Comparison of ENCODE assay signal across 20 cellular contexts in the genomic region with DNA sequence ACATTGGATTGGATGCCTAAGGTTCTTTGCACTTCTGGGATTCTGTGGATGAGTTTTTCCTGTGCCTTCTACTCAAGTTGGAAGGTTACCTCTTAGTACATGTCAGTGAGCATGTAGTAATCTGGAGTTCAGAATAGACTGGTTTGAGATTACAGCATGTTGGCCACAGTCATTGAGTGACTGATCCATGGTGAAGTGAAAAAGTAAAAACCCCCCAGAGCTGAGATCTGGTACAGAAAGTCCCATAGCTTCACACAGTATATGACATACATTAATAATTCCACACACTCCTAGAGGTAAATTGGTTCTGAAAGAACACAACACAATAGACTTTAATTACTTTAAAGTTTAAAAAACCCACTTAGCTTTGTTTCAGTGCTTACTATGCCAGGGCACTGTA. TPM values are rescaled to one million over a fixed set of nuclear protein-coding genes. Genes with fewer than 3 reads are reported as not detected.
DNase-seq lines count a peak whose midpoint lies in the region; ATAC-seq, FAIRE-seq and TF ChIP-seq lines count a peak whose summit lies in the region.
"Had no signal": no experiment of that assay in that cellular context is flagged by ENCODE, and none has a peak within 500 bp of the region (broad histone marks: within the 10 kb centered on the region; RNA-seq: fewer than 3 reads in every experiment).

No MANE protein-coding gene starts in this region.

- CTCF ChIA-PET in activated CD4-positive, alpha-beta T cell treated with anti-CD3 and anti-CD28 coated beads for 36 hours (lab: Charles Lee), result interaction anchor here (0.8 to 1.2 kb wide), 3 partner anchors 15 to 154 kb away, joined by 3 to 10 read pairs (median 3); no protein-coding TSS in a partner anchor
- CTCF ChIA-PET in activated CD4-positive, alpha-beta T cell treated with anti-CD3 and anti-CD28 coated beads, Interleukin-2, amount 10 ng/mL, durations not matched to agents 7 days and 5 days (lab: Charles Lee), result no interaction called here

- intact Hi-C loops in activated CD4-positive, alpha-beta T cell treated with anti-CD3 and anti-CD28 coated beads for 36 hours (cut with DNase I, micrococcal nuclease), result no loop called here
- intact Hi-C loops in left ventricle myocardium inferior (cut with micrococcal nuclease), result no loop called here

- peak; percentile 77 for ATAC-seq in activated CD4-positive, alpha-beta T cell treated with anti-CD3 and anti-CD28 coated beads for 36 hours
- peak; percentile 53 for ATAC-seq in GM21515 (IDR thresholded peaks at IDR 0.05; ENCODE audit: unreplicated experiment)
- peak; percentile 69 for ATAC-seq in HG02973 (IDR thresholded peaks at IDR 0.05; ENCODE audit: unreplicated experiment)
- ATAC-seq in stimulated activated effector memory CD8-positive, alpha-beta T cell treated with anti-CD3 and anti-CD28 coated beads, Interleukin-12 subunit alpha, Interleukin-12 subunit beta, amount 100 ng/mL, for 72 hours, result peak; percentile 93
- ATAC-seq in HG02970 (IDR thresholded peaks at IDR 0.05; ENCODE audit: low FRiP score, unreplicated experiment), result no peak
- ATAC-seq: left colon had no signal

- no peak overlapping the region for H3K4me3 Mint-ChIP-seq in activated CD4-positive, alpha-beta T cell treated with anti-CD3 and anti-CD28 coated beads for 36 hours
- no peak overlapping the region for H3K4me3 Mint-ChIP-seq in activated CD4-positive, alpha-beta T cell treated with anti-CD3 and anti-CD28 coated beads, Interleukin-2, amount 10 ng/mL, durations not matched to agents 7 days and 5 days
- H3K4me3 Mint-ChIP-seq in stimulated activated effector memory CD8-positive, alpha-beta T cell treated with anti-CD3 and anti-CD28 coated beads, Interleukin-12 subunit alpha, Interleukin-12 subunit beta, amount 100 ng/mL, for 72 hours, result no peak overlapping the region
- H3K4me3 Mint-ChIP-seq: dendritic cell treated with granulocyte-macrophage colony-stimulating factor and Interleukin-4, amounts not matched to agents 40 ng/mL and 50 ng/mL, for 4 days had no signal

- H3K27me3 Mint-ChIP-seq in activated CD4-positive, alpha-beta T cell treated with anti-CD3 and anti-CD28 coated beads for 36 hours, result no peaks in the 10 kb centered on the region
- H3K27me3 Mint-ChIP-seq in activated CD4-positive, alpha-beta T cell treated with anti-CD3 and anti-CD28 coated beads, Interleukin-2, amount 10 ng/mL, durations not matched to agents 7 days and 5 days, result peaks cover 13% of the 10 kb centered on the region

- no peaks in the 10 kb centered on the region for H3K27me3 ChIP-seq in left ventricle myocardium inferior (ENCODE audit: low read depth)
- H3K27me3 ChIP-seq: thyroid gland had no signal

- no peak for FAIRE-seq in D721Med (lab: Jason Lieb, UNC)

- H3K4me1 Mint-ChIP-seq in activated CD4-positive, alpha-beta T cell treated with anti-CD3 and anti-CD28 coated beads for 36 hours, result peaks cover 11% of the 10 kb centered on the region
- H3K4me1 Mint-ChIP-seq in activated CD4-positive, alpha-beta T cell treated with anti-CD3 and anti-CD28 coated beads, Interleukin-2, amount 10 ng/mL, durations not matched to agents 7 days and 5 days, result peaks cover under 1% of the 10 kb centered on the region
- H3K4me1 Mint-ChIP-seq in stimulated activated effector memory CD8-positive, alpha-beta T cell treated with anti-CD3 and anti-CD28 coated beads, Interleukin-12 subunit alpha, Interleukin-12 subunit beta, amount 100 ng/mL, for 72 hours, result peaks cover 16% of the 10 kb centered on the region

- peaks cover 19% of the 10 kb centered on the region for H3K9me3 ChIP-seq in left ventricle myocardium inferior (replicated peaks)
- H3K9me3 ChIP-seq: thyroid gland had no signal

- H3K9me3 Mint-ChIP-seq in activated CD4-positive, alpha-beta T cell treated with anti-CD3 and anti-CD28 coated beads for 36 hours (ENCODE audit: low read depth), result peaks cover 8% of the 10 kb centered on the region
- H3K9me3 Mint-ChIP-seq in activated CD4-positive, alpha-beta T cell treated with anti-CD3 and anti-CD28 coated beads, Interleukin-2, amount 10 ng/mL, durations not matched to agents 7 days and 5 days, result peaks cover 10% of the 10 kb centered on the region
- H3K9me3 Mint-ChIP-seq in stimulated activated effector memory CD8-positive, alpha-beta T cell treated with anti-CD3 and anti-CD28 coated beads, Interleukin-12 subunit alpha, Interleukin-12 subunit beta, amount 100 ng/mL, for 72 hours, result no peaks in the 10 kb centered on the region

- no peak overlapping the region for H3K4me3 ChIP-seq in left ventricle myocardium inferior
- H3K4me3 ChIP-seq: thyroid gland had no signal

- H3K27ac Mint-ChIP-seq in activated CD4-positive, alpha-beta T cell treated with anti-CD3 and anti-CD28 coated beads for 36 hours, result peak overlapping the region; percentile 43
- no peak overlapping the region for H3K27ac Mint-ChIP-seq in activated CD4-positive, alpha-beta T cell treated with anti-CD3 and anti-CD28 coated beads, Interleukin-2, amount 10 ng/mL, durations not matched to agents 7 days and 5 days
- H3K27ac Mint-ChIP-seq in stimulated activated effector memory CD8-positive, alpha-beta T cell treated with anti-CD3 and anti-CD28 coated beads, Interleukin-12 subunit alpha, Interleukin-12 subunit beta, amount 100 ng/mL, for 72 hours, result peak overlapping the region; percentile 71
- H3K27ac Mint-ChIP-seq: dendritic cell treated with granulocyte-macrophage colony-stimulating factor and Interleukin-4, amounts not matched to agents 40 ng/mL and 50 ng/mL, for 4 days had no signal

- no peak for TF ChIP-seq CTCF in D721Med (IDR thresholded peaks at IDR 0.05; ENCODE audit: insufficient read depth, missing control alignments)
- no peak for TF ChIP-seq CTCF in left ventricle myocardium inferior (IDR thresholded peaks at IDR 0.05; ENCODE audit: borderline replicate concordance)

- no peak for DNase-seq in activated CD4-positive, alpha-beta T cell treated with anti-CD3 and anti-CD28 coated beads for 36 hours
- no peak for DNase-seq in activated CD4-positive, alpha-beta T cell treated with anti-CD3 and anti-CD28 coated beads, Interleukin-2, amount 10 ng/mL, durations not matched to agents 7 days and 5 days
- no peak for DNase-seq in stimulated activated effector memory CD8-positive, alpha-beta T cell treated with anti-CD3 and anti-CD28 coated beads, Interleukin-12 subunit alpha, Interleukin-12 subunit beta, amount 100 ng/mL, for 72 hours (ENCODE audit: low spot score in 2 of 2)
- DNase-seq in D721Med (ENCODE audit: insufficient read length, low spot score), result no peak
- DNase-seq in left ventricle myocardium inferior, result no peak
- DNase-seq: 8988T, Calu3, foreskin fibroblast, left colon, NCI-H1092, NCI-H2081 treated with DMSO at 0.1 percent for 48 hours, NCI-H524 treated with DMSO at 0.1 percent for 48 hours, OCI-M1, SHP77 treated with DMSO at 0.1 percent for 48 hours, T-helper 1 cell, thyroid gland had no signal

- H3K36me3 ChIP-seq in left ventricle myocardium inferior, result no peaks in the 10 kb centered on the region
- H3K36me3 ChIP-seq: thyroid gland had no signal

- no peaks in the 10 kb centered on the region for H3K4me1 ChIP-seq in left ventricle myocardium inferior
- H3K4me1 ChIP-seq: thyroid gland had no signal

- H3K36me3 Mint-ChIP-seq in activated CD4-positive, alpha-beta T cell treated with anti-CD3 and anti-CD28 coated beads for 36 hours (ENCODE audit: low read depth), result peaks cover 2% of the 10 kb centered on the region
- H3K36me3 Mint-ChIP-seq in activated CD4-positive, alpha-beta T cell treated with anti-CD3 and anti-CD28 coated beads, Interleukin-2, amount 10 ng/mL, durations not matched to agents 7 days and 5 days (ENCODE audit: low read depth), result peaks cover 6% of the 10 kb centered on the region
- no peaks in the 10 kb centered on the region for H3K36me3 Mint-ChIP-seq in stimulated activated effector memory CD8-positive, alpha-beta T cell treated with anti-CD3 and anti-CD28 coated beads, Interleukin-12 subunit alpha, Interleukin-12 subunit beta, amount 100 ng/mL, for 72 hours

- H3K27ac ChIP-seq in left ventricle myocardium inferior (replicated peaks), result no peak overlapping the region
- H3K27ac ChIP-seq: thyroid gland had no signal

- POLR2A ChIA-PET in activated CD4-positive, alpha-beta T cell treated with anti-CD3 and anti-CD28 coated beads for 36 hours (lab: Charles Lee), result no interaction called here
- POLR2A ChIA-PET in activated CD4-positive, alpha-beta T cell treated with anti-CD3 and anti-CD28 coated beads, Interleukin-2, amount 10 ng/mL, durations not matched to agents 7 days and 5 days (lab: Charles Lee), result no interaction called here

RNA-seq across cellular contexts. Expression of a gene that starts 11.9 kb away (rescaled TPM):
- 100 to 1,000 TPM; 357 to 369 TPM for total RNA-seq in activated CD4-positive, alpha-beta T cell treated with anti-CD3 and anti-CD28 coated beads for 36 hours
- 100 to 1,000 TPM; 290 to 332 TPM for total RNA-seq in activated CD4-positive, alpha-beta T cell treated with anti-CD3 and anti-CD28 coated beads, Interleukin-2, amount 10 ng/mL, durations not matched to agents 7 days and 5 days
- total RNA-seq in left ventricle myocardium inferior, result 283 TPM

RNA-seq across cellular contexts. Expression of a gene that starts 59.4 kb away (rescaled TPM):
- total RNA-seq in activated CD4-positive, alpha-beta T cell treated with anti-CD3 and anti-CD28 coated beads for 36 hours, result 1 to 10 TPM; 7.1 to 8.4 TPM
- 10 to 100 TPM; 11.0 to 14.4 TPM for total RNA-seq in activated CD4-positive, alpha-beta T cell treated with anti-CD3 and anti-CD28 coated beads, Interleukin-2, amount 10 ng/mL, durations not matched to agents 7 days and 5 days
- 13.6 TPM for total RNA-seq in left ventricle myocardium inferior
